ENCODE assay signal across 31 cellular contexts in genomic region chr14:93579178-93579577, GRCh38.
"Had no signal": no experiment of that assay in that cellular context is flagged by ENCODE, and none has a peak within 500 bp of the region (broad histone marks: within the 10 kb centered on the region; RNA-seq: fewer than 3 reads in every experiment).

No MANE protein-coding gene starts in this region.

- H3K27me3 ChIP-seq: adrenal gland, body of pancreas, brain microvascular endothelial cell, breast epithelium had no signal

- H3K27ac ChIP-seq: adrenal gland, body of pancreas, brain microvascular endothelial cell, breast epithelium, VCaP had no signal

- H3K4me3 ChIP-seq: adrenal gland, body of pancreas, breast epithelium had no signal

- ATAC-seq: activated CD8-positive, alpha-beta T cell treated with anti-CD3 and anti-CD28 coated beads for 36 hours; activated T-cell treated with anti-CD3 and anti-CD28 coated beads, Interleukin-2, amount 50 U/mL, for 4 hours; activated T-cell treated with anti-CD3 and anti-CD28 coated beads, Interleukin-2, amount 50 U/mL, for 72 hours; body of pancreas had no signal

- H3K36me3 ChIP-seq: adrenal gland, brain microvascular endothelial cell, breast epithelium had no signal

- H3K4me1 ChIP-seq: adrenal gland, body of pancreas, breast epithelium had no signal

- H3K9me3 ChIP-seq: adrenal gland, body of pancreas, breast epithelium had no signal

- DNase-seq: activated B cell treated with CpG ODN at 0.5 μM for 24 hours; activated CD4-positive, alpha-beta memory T cell treated with anti-CD3 and anti-CD28 coated beads for 36 hours; activated CD4-positive, alpha-beta T cell treated with anti-CD3 and anti-CD28 coated beads for 4 hours; activated CD4-positive, alpha-beta T cell treated with anti-CD3 and anti-CD28 coated beads, Interleukin-2, amount 10 ng/mL, durations not matched to agents 24 days and 14 days; activated CD4-positive, alpha-beta T cell treated with anti-CD3 and anti-CD28 coated beads, Interleukin-2, amount 50 U/mL, for 1 hour; activated CD4-positive, alpha-beta T cell treated with anti-CD3 and anti-CD28 coated beads, Interleukin-2, amount 50 U/mL, for 4 hours; activated CD4-positive, CD25-positive, alpha-beta regulatory T cell treated with anti-CD3 and anti-CD28 coated beads, Interleukin-2, amount 50 U/mL, for 72 hours; activated CD8-positive, alpha-beta memory T cell treated with anti-CD3 and anti-CD28 coated beads, Interleukin-2, amount 50 U/mL, for 4 hours; activated CD8-positive, alpha-beta T cell treated with anti-CD3 and anti-CD28 coated beads for 36 hours; activated effector memory CD4-positive, alpha-beta T cell treated with Interleukin-2 at 50 U/mL for 16 hours; activated gamma-delta T cell; activated naive CD4-positive, alpha-beta T cell treated with anti-CD3 and anti-CD28 coated beads, Interleukin-2, amount 10 ng/mL, durations not matched to agents 7 days and 5 days; activated naive CD4-positive, alpha-beta T cell treated with Interleukin-2 at 50 U/mL for 16 hours; activated naive CD8-positive, alpha-beta T cell treated with anti-CD3 and anti-CD28 coated beads for 36 hours; activated T-cell treated with anti-CD3 and anti-CD28 coated beads for 4 hours; activated T-cell treated with anti-CD3 and anti-CD28 coated beads, Interleukin-2, amount 50 U/mL, for 1 hour; activated T-cell treated with anti-CD3 and anti-CD28 coated beads, Interleukin-2, amount 50 U/mL, for 4 hours; activated T-cell treated with anti-CD3 and anti-CD28 coated beads, Interleukin-2, amount 50 U/mL, for 72 hours; adrenal gland; amniotic stem cell; aorta; body of pancreas; brain microvascular endothelial cell; central memory CD4-positive, alpha-beta T cell; T-helper 1 cell; T-helper 2 cell; T-helper 9 cell had no signal

- FAIRE-seq: astrocyte, TTC549 had no signal
